Comparison of ENCODE assay signal across 17 cellular contexts in the genomic region with DNA sequence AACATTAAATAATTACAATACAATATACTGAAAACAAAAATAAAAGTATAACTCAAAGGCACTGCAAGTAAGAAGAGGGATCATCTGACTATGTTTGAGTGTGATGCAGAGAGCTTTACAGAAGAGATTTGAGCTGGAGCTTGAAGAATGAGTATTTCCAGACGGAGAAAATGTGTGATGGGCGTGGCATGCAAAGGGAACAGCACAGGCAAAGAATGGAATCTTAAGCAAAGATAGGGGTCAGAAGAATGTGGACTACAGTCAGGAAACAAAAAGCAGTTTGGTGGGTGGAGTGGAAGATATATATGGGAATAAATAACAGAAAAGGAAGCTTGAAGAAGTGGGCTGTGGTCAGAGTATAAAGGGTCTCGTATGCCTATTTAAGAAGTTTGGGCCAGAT. TPM values are rescaled to one million over a fixed set of nuclear protein-coding genes. Genes with fewer than 3 reads are reported as not detected.
"Had no signal": no experiment of that assay in that cellular context is flagged by ENCODE, and none has a peak within 500 bp of the region (broad histone marks: within the 10 kb centered on the region; RNA-seq: fewer than 3 reads in every experiment).

No MANE protein-coding gene starts in this region.

- H3K9ac ChIP-seq: neural progenitor cell, parathyroid adenoma had no signal

- H3K4me2 ChIP-seq: neural progenitor cell had no signal

- H3K27me3 ChIP-seq: neural progenitor cell, right lobe of liver, stomach, tibial artery, vagina had no signal

- H3K79me2 ChIP-seq: parathyroid adenoma had no signal

- H3K36me3 ChIP-seq: neural progenitor cell, right lobe of liver, stomach, tibial artery, vagina had no signal

- ATAC-seq: esophagus mucosa; mucosa of descending colon; naive thymus-derived CD4-positive, alpha-beta T cell; right lobe of liver; stimulated activated effector memory CD8-positive, alpha-beta T cell treated with anti-CD3 and anti-CD28 coated beads, Interleukin-12 subunit alpha, Interleukin-12 subunit beta, amount 100 ng/mL, for 72 hours had no signal

- H3K27ac ChIP-seq: epithelial cell of prostate, neural progenitor cell, parathyroid adenoma, right lobe of liver, stomach, tibial artery, vagina had no signal

- H2AFZ ChIP-seq: neural progenitor cell, parathyroid adenoma had no signal

- H3K4me3 ChIP-seq: lung, mucosa of descending colon, neural progenitor cell, right lobe of liver, stomach, tibial artery, vagina had no signal

- H3K9me3 ChIP-seq: mucosa of descending colon, right lobe of liver, stomach, tibial artery, vagina had no signal

- H3K4me1 ChIP-seq: neural progenitor cell, parathyroid adenoma, right lobe of liver, tibial artery, vagina had no signal

- DNase-seq: effector CD8-positive, alpha-beta T cell; endodermal cell; mucosa of descending colon; naive thymus-derived CD4-positive, alpha-beta T cell; right lobe of liver; stimulated activated CD4-positive, alpha-beta T cell treated with anti-CD3 and anti-CD28 coated beads, Interleukin-2, amount 100 ng/mL, for 24 hours; stimulated activated CD4-positive, alpha-beta T cell treated with anti-CD3 and anti-CD28 coated beads, Interleukin-4, amount 100 ng/mL, for 24 hours; stimulated activated naive CD4-positive, alpha-beta T cell treated with Interleukin-2 at 50 U/mL for 16 hours; stomach; tibial artery had no signal

RNA-seq across cellular contexts. Expression of gene OPHN1, which starts 45.5 kb away (rescaled TPM):
- polyA plus RNA-seq: naive thymus-derived CD4-positive, alpha-beta T cell had no signal
